In genomic region chr22:41191467-41191866, GRCh38 we compare ENCODE assay signal across 23 cellular contexts.
"Had no signal": no experiment of that assay in that cellular context is flagged by ENCODE, and none has a peak within 500 bp of the region (broad histone marks: within the 10 kb centered on the region; RNA-seq: fewer than 3 reads in every experiment).

No MANE protein-coding gene starts in this region.

- H3K36me3 ChIP-seq: colonic mucosa, esophagus squamous epithelium, gastrocnemius medialis, heart right ventricle, lower lobe of right lung had no signal

- H3K4me3 ChIP-seq: colonic mucosa, esophagus squamous epithelium, gastrocnemius medialis, heart right ventricle, lower lobe of right lung, mucosa of descending colon had no signal

- H3K36me3 Mint-ChIP-seq: mesothelial cell of epicardium, naive B cell had no signal

- H3K9me3 Mint-ChIP-seq: dendritic cell treated with granulocyte-macrophage colony-stimulating factor and Interleukin-4, amounts not matched to agents 40 ng/mL and 50 ng/mL, for 4 days; effector memory CD8-positive, alpha-beta T cell; endodermal cell; mesothelial cell of epicardium; naive B cell had no signal

- H3K4me3 Mint-ChIP-seq: dendritic cell treated with granulocyte-macrophage colony-stimulating factor and Interleukin-4, amounts not matched to agents 40 ng/mL and 50 ng/mL, for 4 days; effector memory CD8-positive, alpha-beta T cell; endodermal cell; mesothelial cell of epicardium had no signal

- H3K4me1 Mint-ChIP-seq: mesothelial cell of epicardium, naive B cell had no signal

- H3K4me1 ChIP-seq: colonic mucosa, gastrocnemius medialis, lower lobe of right lung had no signal

- H3K27me3 ChIP-seq: colonic mucosa, esophagus squamous epithelium, gastrocnemius medialis, heart right ventricle had no signal

- H3K27ac Mint-ChIP-seq: dendritic cell treated with granulocyte-macrophage colony-stimulating factor and Interleukin-4, amounts not matched to agents 40 ng/mL and 50 ng/mL, for 4 days; effector memory CD8-positive, alpha-beta T cell; endodermal cell; mesothelial cell of epicardium had no signal

- H3K27me3 Mint-ChIP-seq: effector memory CD8-positive, alpha-beta T cell; naive B cell had no signal

- H3K27ac ChIP-seq: colonic mucosa, epithelial cell of prostate, esophagus squamous epithelium, gastrocnemius medialis, heart right ventricle, lower lobe of right lung had no signal

- H3K9me3 ChIP-seq: colonic mucosa, esophagus squamous epithelium, gastrocnemius medialis, heart right ventricle, lower lobe of right lung, mucosa of descending colon had no signal

- DNase-seq: colonic mucosa; cortex of kidney; effector CD8-positive, alpha-beta T cell; effector memory CD8-positive, alpha-beta T cell; endodermal cell; erythroblast; esophagus squamous epithelium; foreskin fibroblast; foreskin melanocyte; gastrocnemius medialis; glutamatergic neuron; heart right ventricle; hippocampal formation; left cardiac atrium; left ventricle myocardium superior; lower lobe of right lung; mesenchymal stem cell; mucosa of descending colon; naive B cell had no signal

- ATAC-seq: effector memory CD8-positive, alpha-beta T cell; esophagus mucosa; gastrocnemius medialis; heart right ventricle; left cardiac atrium; left ventricle myocardium superior; lower lobe of right lung; mucosa of descending colon had no signal
